8 cellular contexts compared by ENCODE assay signal in genomic region chr2:199861116-199861774, GRCh38. TPM values are rescaled to one million over a fixed set of nuclear protein-coding genes. Genes with fewer than 3 reads are reported as not detected.
DNase-seq lines count a peak whose midpoint lies in the region; ATAC-seq and TF ChIP-seq lines count a peak whose summit lies in the region.

No MANE protein-coding gene starts in this region.

- H3K36me3 ChIP-seq in HEK293 (ENCODE audit: control insufficient read depth in 2 of 2, insufficient read depth in 1 of 2, low read length in 2 of 2) = no peaks in the 10 kb centered on the region
- H3K36me3 ChIP-seq in thyroid gland = no peaks in the 10 kb centered on the region

- no peaks in the 10 kb centered on the region for H3K9me3 ChIP-seq in HEK293 (ENCODE audit: control insufficient read depth, insufficient read depth, low read depth, low read length)
- H3K9me3 ChIP-seq in thyroid gland = no peaks in the 10 kb centered on the region

- TF ChIP-seq CTCF in AG10803 (conservative IDR thresholded peaks at IDR 0.05; ENCODE audit: low read length) = peak; percentile 73
- no peak for TF ChIP-seq CTCF in HEK293 (tag by site-specific recombination; IDR thresholded peaks at IDR 0.05)
- TF ChIP-seq CTCF in foreskin fibroblast (IDR thresholded peaks at IDR 0.05; ENCODE audit: low read depth, low read length) = peak; percentile 57
- TF ChIP-seq CTCF in thyroid gland (IDR thresholded peaks at IDR 0.05) = peak; percentile 22 to 78 (median 62)

- no peak overlapping the region for H3K27ac ChIP-seq in HEK293 (ENCODE audit: extremely low read depth, low read depth, low read length)
- no peak overlapping the region for H3K27ac ChIP-seq in thyroid gland

- no peaks in the 10 kb centered on the region for H3K27me3 ChIP-seq in thyroid gland

- H3K4me1 ChIP-seq in HEK293 (ENCODE audit: control insufficient read depth, insufficient read depth, low read length) = no peaks in the 10 kb centered on the region
- H3K4me1 ChIP-seq in thyroid gland = no peaks in the 10 kb centered on the region

- no peak for ATAC-seq in HG03565 (IDR thresholded peaks at IDR 0.05; ENCODE audit: unreplicated experiment)
- ATAC-seq in HG03025 (IDR thresholded peaks at IDR 0.05; ENCODE audit: low FRiP score, unreplicated experiment) = no peak

- POLR2A ChIA-PET in HEK293 (lab: Yijun Ruan, JAX) = no interaction called here

- H3K4me3 ChIP-seq in AG10803 (ENCODE audit: low read length) = no peak overlapping the region
- H3K4me3 ChIP-seq in HEK293 (ENCODE audit: low read depth, low read length) = no peak overlapping the region
- H3K4me3 ChIP-seq in foreskin fibroblast (ENCODE audit: low read depth in 1 of 2, low read length in 2 of 2) = no peak overlapping the region
- no peak overlapping the region for H3K4me3 ChIP-seq in thyroid gland (replicated peaks in 1 of 3)

- CTCF ChIA-PET in HEK293 (lab: Yijun Ruan, JAX) = interaction anchor here (0.6 to 3.1 kb wide), 17 partner anchors 8 to 1548 kb away, joined by 3 to 22 read pairs (median 4); no protein-coding TSS in a partner anchor

- TF ChIP-seq POLR2A in thyroid gland (IDR thresholded peaks at IDR 0.05) = no peak

- intact Hi-C loops in thyroid gland (cut with DNase I) = no loop called here

- WGBS in thyroid gland, 2 donors = 21 to 26% methylated on average over 5 of the region's 5 CpGs

- DNase-seq in AG10803 (ENCODE audit: low read depth) = peak; percentile 41
- DNase-seq in SHP77 (lab: John Stamatoyannopoulos, UW) = peak; percentile 4 to 6
- DNase-seq in foreskin fibroblast = peak; percentile 10 to 51
- no peak for DNase-seq in thyroid gland
- DNase-seq in nucleus accumbens (lab: John Stamatoyannopoulos, UW) = no peak

TF ChIP-seq in HEK293, 187 proteins besides CTCF, POLR2A, EP300 and RAD21:
- TF ChIP-seq ZNF654 (tag by site-specific recombination; IDR thresholded peaks at IDR 0.05; ENCODE audit: low read depth) (peak; percentile 65), ZBTB21 (tag by site-specific recombination; IDR thresholded peaks at IDR 0.05) (no peak)

RNA-seq across cellular contexts. Expression of gene FTCDNL1, which starts 10.3 kb away (rescaled TPM):
- 10 to 100 TPM in 2 of 4 donors, 1 to 10 TPM in 2; 6.2 to 20.9 (median 13.4) TPM for total RNA-seq in thyroid gland

RNA-seq across cellular contexts. Expression of gene C2orf69, which starts 49.8 kb away (rescaled TPM):
- total RNA-seq in thyroid gland = 10 to 100 TPM; 11.3 to 12.8 (median 12.3) TPM

Comparison
In these comparisons a context has a peak if more than half of its experiments do, and no peak if none do; other contexts are left out.
1. DNase-seq: peak in AG10803 (single experiment), SHP77 (2 of 2) and foreskin fibroblast (2 of 2); none in thyroid gland (0 of 2) and nucleus accumbens (0 of 56).